Comparison of ENCODE assay signal across 12 cellular contexts in the genomic region with DNA sequence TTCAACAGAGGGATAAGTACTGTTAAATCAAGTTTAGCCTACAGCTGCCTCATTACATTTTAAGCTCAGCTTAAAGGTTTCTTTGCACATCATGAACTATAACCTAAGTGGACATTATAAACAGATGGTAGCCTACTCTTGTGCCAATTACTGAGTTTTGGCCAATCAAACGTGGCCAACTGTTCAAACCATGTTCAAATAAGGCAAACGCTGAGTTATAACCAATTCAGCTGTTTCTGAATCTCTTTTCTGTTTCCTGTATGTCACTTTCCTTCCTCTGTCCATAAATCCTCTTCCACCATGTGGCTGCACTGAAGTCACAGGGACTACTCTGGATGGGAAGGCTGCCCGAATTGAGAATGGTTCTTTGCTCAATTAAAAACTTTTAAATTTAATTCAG.
A peak's percentile ranks its signal among the peaks of the same experiment; 100 is the strongest.
DNase-seq lines count a peak whose midpoint lies in the region; FAIRE-seq and TF ChIP-seq lines count a peak whose summit lies in the region.
"Had no signal": no experiment of that assay in that cellular context is flagged by ENCODE, and none has a peak within 500 bp of the region (broad histone marks: within the 10 kb centered on the region; RNA-seq: fewer than 3 reads in every experiment).

No MANE protein-coding gene starts in this region.

- peak in 2 of 3 experiments; percentile 15 to 55 for DNase-seq in NCI-H1417 (lab: John Stamatoyannopoulos, UW)
- DNase-seq in NCI-H1417 treated with DMSO at 0.1 percent for 48 hours (lab: John Stamatoyannopoulos, UW) = no peak
- DNase-seq in NCI-H510A (lab: John Stamatoyannopoulos, UW) = peak; percentile 42
- DNase-seq in dermis microvascular lymphatic vessel endothelial cell (ENCODE audit: low read depth in 2 of 2) = peak; percentile 72 to 91
- DNase-seq in urothelium cell line (ENCODE audit: low spot score) = no peak
- no peak for DNase-seq in GM10266 (ENCODE audit: extremely low spot score)
- DNase-seq in T-helper 9 cell = no peak
- DNase-seq: CD4-positive, alpha-beta memory T cell; DMS153; NCI-H2227 treated with DMSO at 0.1 percent for 48 hours; NCI-H526 treated with DMSO at 0.1 percent for 48 hours; T-helper 1 cell had no signal

- peak; percentile 40 for FAIRE-seq in urothelium cell line (lab: Jason Lieb, UNC)

- TF ChIP-seq CTCF in GM10266 (IDR thresholded peaks at IDR 0.05; ENCODE audit: control insufficient read depth, insufficient read depth, low read depth, missing control alignments) = no peak

Comparison
In these comparisons a context has a peak if more than half of its experiments do, and no peak if none do; other contexts are left out.
1. DNase-seq: peak in NCI-H1417 (2 of 3), NCI-H510A (single experiment) and dermis microvascular lymphatic vessel endothelial cell (2 of 2); none in NCI-H1417 treated with DMSO at 0.1 percent for 48 hours (single experiment), urothelium cell line (single experiment), GM10266 (single experiment) and T-helper 9 cell (single experiment).